Comparison of ENCODE assay signal across 14 cellular contexts in the genomic region with DNA sequence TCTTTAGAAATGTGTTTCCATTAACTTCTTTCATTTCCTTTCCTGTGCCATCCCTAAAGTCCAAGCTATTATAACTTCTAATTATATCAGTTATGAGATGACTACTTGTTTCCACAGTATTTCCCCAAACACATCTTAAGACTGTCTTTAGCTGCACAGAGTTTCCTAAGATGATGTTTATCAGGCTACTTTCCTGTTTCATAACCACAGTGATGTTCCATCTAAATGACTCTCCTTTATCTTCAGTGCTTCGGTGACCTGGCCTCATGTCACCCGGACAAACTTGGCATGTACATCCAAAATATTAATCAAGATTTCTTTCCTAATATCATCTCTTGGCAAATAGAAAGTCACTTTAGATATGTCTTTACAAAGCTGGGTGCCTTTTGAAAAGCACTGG. TPM values are rescaled to one million over a fixed set of nuclear protein-coding genes. Genes with fewer than 3 reads are reported as not detected.
DNase-seq lines count a peak whose midpoint lies in the region; ATAC-seq, FAIRE-seq and TF ChIP-seq lines count a peak whose summit lies in the region.
"Had no signal": no experiment of that assay in that cellular context is flagged by ENCODE, and none has a peak within 500 bp of the region (broad histone marks: within the 10 kb centered on the region; RNA-seq: fewer than 3 reads in every experiment).

No MANE protein-coding gene starts in this region.

- H3K36me3 Mint-ChIP-seq in naive thymus-derived CD8-positive, alpha-beta T cell: no peaks in the 10 kb centered on the region
- no peaks in the 10 kb centered on the region for H3K36me3 Mint-ChIP-seq in MCF 10A (ENCODE audit: insufficient read depth, unreplicated experiment)

- no peaks in the 10 kb centered on the region for H3K27me3 Mint-ChIP-seq in naive thymus-derived CD8-positive, alpha-beta T cell
- H3K27me3 Mint-ChIP-seq in MCF 10A (ENCODE audit: insufficient read depth, unreplicated experiment): peaks cover 11% of the 10 kb centered on the region

- peaks cover 88% of the 10 kb centered on the region for H3K4me1 ChIP-seq in adipocyte (ENCODE audit: control insufficient read depth, insufficient read depth, low read length)

- no peaks in the 10 kb centered on the region for H3K9me3 ChIP-seq in adipocyte (ENCODE audit: control insufficient read depth, low read length)

- peak overlapping the region in 3 of 10 donors; percentile 11 to 55 (median 15) for H3K4me3 Mint-ChIP-seq in naive thymus-derived CD8-positive, alpha-beta T cell
- no peak overlapping the region for H3K4me3 Mint-ChIP-seq in MCF 10A (ENCODE audit: unreplicated experiment)

- no peak for FAIRE-seq in GM19239 (lab: Jason Lieb, UNC)

- H3K9ac ChIP-seq in adipocyte (ENCODE audit: low read length): peak overlapping the region; percentile 84

- peak; percentile 35 for DNase-seq in stimulated activated CD4-positive, alpha-beta T cell treated with anti-CD3 and anti-CD28 coated beads, Interleukin-15, amount 100 ng/mL, for 24 hours
- DNase-seq in stimulated activated CD4-positive, alpha-beta T cell treated with anti-CD3 and anti-CD28 coated beads, Interleukin-4, amount 100 ng/mL, for 1 hour: no peak
- peak; percentile 16 for DNase-seq in adipocyte (ENCODE audit: low read depth)
- no peak for DNase-seq in naive thymus-derived CD8-positive, alpha-beta T cell
- DNase-seq in GM19239 (ENCODE audit: insufficient read length, low spot score): no peak
- DNase-seq in MCF 10A (ENCODE audit: unreplicated experiment): no peak
- DNase-seq: NCI-H1092 treated with DMSO at 0.1 percent for 48 hours, NCI-H2227 treated with DMSO at 0.1 percent for 48 hours, PC-3 had no signal

- intact Hi-C loops in MCF 10A (cut with micrococcal nuclease): no loop called here

- POLR2A ChIA-PET in naive thymus-derived CD8-positive, alpha-beta T cell (lab: Charles Lee): interaction anchor here (0.6 to 1.8 kb wide), 2 partner anchors 8 to 39 kb away, joined by 3 to 9 read pairs; no protein-coding TSS in a partner anchor
- POLR2A ChIA-PET in MCF 10A (lab: Yijun Ruan, JAX): interaction anchor here (0.5 to 1.2 kb wide), 3 partner anchors 12 to 118 kb away, joined by 3 to 4 read pairs (median 4); no protein-coding TSS in a partner anchor

- no TSS peak for BruUV-seq in MCF 10A (replicated peaks; lab: Mats Ljungman, UMichigan)

- peak in 1 of 2 donors; percentile 41 for ATAC-seq in naive thymus-derived CD8-positive, alpha-beta T cell
- ATAC-seq in HG03565 (IDR thresholded peaks at IDR 0.05; ENCODE audit: unreplicated experiment) (no peak), GM18520 (IDR thresholded peaks at IDR 0.05; ENCODE audit: unreplicated experiment) (no peak)
- ATAC-seq: PC-3 had no signal

- H3K9me3 Mint-ChIP-seq in naive thymus-derived CD8-positive, alpha-beta T cell: peaks cover 0 to 2% (median 0%) of the 10 kb centered on the region in 9 donors
- no peaks in the 10 kb centered on the region for H3K9me3 Mint-ChIP-seq in MCF 10A (ENCODE audit: unreplicated experiment)

- no peaks in the 10 kb centered on the region for H3K36me3 ChIP-seq in adipocyte (ENCODE audit: control insufficient read depth, insufficient read depth, low read length, severe bottlenecking)
- H3K36me3 ChIP-seq: cardiac muscle cell had no signal

- H3K4me1 Mint-ChIP-seq in naive thymus-derived CD8-positive, alpha-beta T cell: peaks cover 29 to 78% (median 70%) of the 10 kb centered on the region in 4 donors
- H3K4me1 Mint-ChIP-seq in MCF 10A (ENCODE audit: insufficient read depth, unreplicated experiment): peaks cover 16% of the 10 kb centered on the region

- TF ChIP-seq CTCF in MCF 10A (IDR thresholded peaks at IDR 0.05; ENCODE audit: unreplicated experiment): no peak

- no peak overlapping the region for H3K4me3 ChIP-seq in adipocyte (ENCODE audit: low read length)
- H3K4me3 ChIP-seq: cardiac muscle cell had no signal

- peak overlapping the region in 9 of 10 donors; percentile 3 to 90 (median 66) for H3K27ac Mint-ChIP-seq in naive thymus-derived CD8-positive, alpha-beta T cell
- no peak overlapping the region for H3K27ac Mint-ChIP-seq in MCF 10A (ENCODE audit: low read depth, unreplicated experiment)

- no peaks in the 10 kb centered on the region for H3K27me3 ChIP-seq in adipocyte (replicated peaks; ENCODE audit: control insufficient read depth, insufficient read depth, low read length)

- CTCF ChIA-PET in MCF 10A (lab: Yijun Ruan, JAX): interaction anchor here (5.4 kb wide), 1 partner anchor 7 kb away, joined by 32 read pairs; no protein-coding TSS in a partner anchor

RNA-seq across cellular contexts. Expression of a gene that starts 18.5 kb away (rescaled TPM):
- total RNA-seq in naive thymus-derived CD8-positive, alpha-beta T cell: not detected
- under 1 TPM; 0.08 to 0.21 (median 0.09) TPM for polyA plus RNA-seq in naive thymus-derived CD8-positive, alpha-beta T cell
- total RNA-seq in MCF 10A (2022): not detected in 2 replicates
- total RNA-seq: cardiac muscle cell, mononuclear cell, PC-3, subcutaneous adipose tissue had no signal

RNA-seq across cellular contexts. Expression of a gene that starts 51.8 kb away (rescaled TPM):
- 10 to 100 TPM; 42.3 to 43.0 TPM for total RNA-seq in naive thymus-derived CD8-positive, alpha-beta T cell
- 10 to 100 TPM; 10.1 to 12.1 (median 11.6) TPM for polyA plus RNA-seq in naive thymus-derived CD8-positive, alpha-beta T cell
- total RNA-seq in MCF 10A (2022): 42.9 and 47.7 TPM in 2 replicates

RNA-seq across cellular contexts. Expression of a gene that starts 51.9 kb away (rescaled TPM):
- total RNA-seq in naive thymus-derived CD8-positive, alpha-beta T cell: 1 to 10 TPM; 5.5 to 6.1 TPM
- 10 to 100 TPM; 12.3 to 18.4 (median 15.4) TPM for polyA plus RNA-seq in naive thymus-derived CD8-positive, alpha-beta T cell
- total RNA-seq in MCF 10A (2022): 10.8 and 11.3 TPM in 2 replicates

Comparison
In these comparisons a context has a peak if more than half of its experiments do, and no peak if none do; other contexts are left out.
1. DNase-seq: peak in stimulated activated CD4-positive, alpha-beta T cell treated with anti-CD3 and anti-CD28 coated beads, Interleukin-15, amount 100 ng/mL, for 24 hours (single experiment) and adipocyte (single experiment); none in stimulated activated CD4-positive, alpha-beta T cell treated with anti-CD3 and anti-CD28 coated beads, Interleukin-4, amount 100 ng/mL, for 1 hour (single experiment), naive thymus-derived CD8-positive, alpha-beta T cell (0 of 10), GM19239 (single experiment) and MCF 10A (single experiment).